In the genomic region with DNA sequence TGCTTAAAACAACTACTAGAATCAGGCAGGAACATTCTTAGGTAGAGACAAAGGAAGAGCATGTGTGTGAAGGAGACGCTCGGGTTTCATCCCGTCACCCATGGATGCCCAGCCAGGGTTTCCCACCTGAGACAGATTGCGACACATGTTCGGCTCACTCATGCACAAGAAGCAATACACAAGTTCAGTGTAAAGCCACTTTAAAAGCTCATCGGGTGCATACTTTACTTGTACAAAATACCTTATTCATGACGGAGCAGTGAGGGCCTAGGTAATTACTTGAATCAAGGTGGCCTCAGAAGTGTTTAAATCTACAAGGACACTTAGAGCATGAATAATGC, we compare ENCODE assay signal across 15 cellular contexts. TPM values are rescaled to one million over a fixed set of nuclear protein-coding genes. Genes with fewer than 3 reads are reported as not detected.
DNase-seq lines count a peak whose midpoint lies in the region; ATAC-seq and TF ChIP-seq lines count a peak whose summit lies in the region.
"Had no signal": no experiment of that assay in that cellular context is flagged by ENCODE, and none has a peak within 500 bp of the region (broad histone marks: within the 10 kb centered on the region; RNA-seq: fewer than 3 reads in every experiment).

No MANE protein-coding gene starts in this region.

- ATAC-seq in right cardiac atrium (no peak), left ventricle myocardium superior (no peak)
- ATAC-seq: activated T-helper 17 cell treated with anti-CD3 and anti-CD28 coated beads, Interleukin-2, amount 50 U/mL, for 72 hours; esophagus mucosa had no signal

- intact Hi-C loops in right cardiac atrium (cut with DNase I) (no loop called here), left ventricle myocardium superior (cut with micrococcal nuclease) (no loop called here), head of caudate nucleus (cut with DNase I) (no loop called here)

- H3K27ac ChIP-seq in right cardiac atrium (ENCODE audit: low read length) (peak overlapping the region; percentile 68), coronary artery (peak overlapping the region; percentile 24 to 55), muscle layer of duodenum (ENCODE audit: low read length) (peak overlapping the region; percentile 6)
- H3K27ac ChIP-seq: breast epithelium had no signal

- H3K4me1 ChIP-seq in right cardiac atrium (ENCODE audit: control insufficient read depth, insufficient read depth, low read length), result peaks cover 19% of the 10 kb centered on the region
- peaks cover 0 to 26% of the 10 kb centered on the region in 2 donors for H3K4me1 ChIP-seq in muscle layer of duodenum (ENCODE audit: control insufficient read depth in 1 of 2, insufficient read depth in 2 of 2, low read length in 2 of 2)
- H3K4me1 ChIP-seq: breast epithelium had no signal

- no peaks in the 10 kb centered on the region for H3K27me3 ChIP-seq in right cardiac atrium (ENCODE audit: control insufficient read depth, insufficient read depth)
- no peaks in the 10 kb centered on the region for H3K27me3 ChIP-seq in muscle layer of duodenum (ENCODE audit: low read depth, low read length)
- H3K27me3 ChIP-seq: breast epithelium had no signal

- H3K9me3 ChIP-seq in right cardiac atrium (ENCODE audit: control insufficient read depth, low read length) (no peaks in the 10 kb centered on the region), muscle layer of duodenum (ENCODE audit: control insufficient read depth in 1 of 2, low read length in 2 of 2) (no peaks in the 10 kb centered on the region)
- H3K9me3 ChIP-seq: breast epithelium had no signal

- no peak for TF ChIP-seq CTCF in coronary artery (IDR thresholded peaks at IDR 0.05)

- DNase-seq in right cardiac atrium (no peak), left ventricle myocardium superior (no peak), coronary artery (ENCODE audit: low spot score) (no peak), RKO (ENCODE audit: low spot score) (no peak), head of caudate nucleus (no peak)
- no peak for DNase-seq in activated CD4-positive, alpha-beta T cell treated with anti-CD3 and anti-CD28 coated beads, Interleukin-2, amount 50 U/mL, for 4 hours
- DNase-seq in central memory CD4-positive, alpha-beta T cell, result no peak
- DNase-seq: activated CD4-positive, alpha-beta T cell treated with anti-CD3 and anti-CD28 coated beads, Interleukin-2, amount 10 ng/mL, durations not matched to agents 24 days and 14 days; H9; NCI-H146; T-helper 1 cell had no signal

- 64% methylated on average over 7 of the region's 7 CpGs for WGBS in right cardiac atrium

- H3K4me3 ChIP-seq in right cardiac atrium (ENCODE audit: low read length) (no peak overlapping the region), coronary artery (peak overlapping the region; percentile 48), muscle layer of duodenum (ENCODE audit: low read depth in 1 of 2, low read length in 2 of 2) (no peak overlapping the region)
- H3K4me3 ChIP-seq: breast epithelium had no signal

- H3K36me3 ChIP-seq in muscle layer of duodenum (ENCODE audit: control insufficient read depth in 1 of 2, insufficient read depth in 2 of 2, low read length in 2 of 2), result no peaks in the 10 kb centered on the region
- H3K36me3 ChIP-seq: breast epithelium had no signal

RNA-seq across cellular contexts. Expression of a gene that starts 42.0 kb away (rescaled TPM):
- total RNA-seq in right cardiac atrium (100 to 1,000 TPM; 132 to 147 (median 141) TPM), left ventricle myocardium superior (83.2 TPM)
- polyA plus RNA-seq in right cardiac atrium, result 40.2 TPM

Comparison
In these comparisons a context has a peak if more than half of its experiments do, and no peak if none do; other contexts are left out.
1. H3K27ac ChIP-seq: peak in every context shown above with its lines; median percentile 68 in right cardiac atrium; 40 in coronary artery; 6 in muscle layer of duodenum.